ENCODE assay signal across 8 cellular contexts in genomic region chr3:128496602-128497304, GRCh38. TPM values are rescaled to one million over a fixed set of nuclear protein-coding genes. Genes with fewer than 3 reads are reported as not detected.
DNase-seq lines count a peak whose midpoint lies in the region; ATAC-seq lines count a peak whose summit lies in the region.

No MANE protein-coding gene starts in this region.

- no peak for ATAC-seq in activated CD8-positive, alpha-beta memory T cell treated with anti-CD3 and anti-CD28 coated beads, Interleukin-2, amount 10 ng/mL, durations not matched to agents 7 days and 5 days
- ATAC-seq in stimulated activated memory B cell treated with anti-CD40 and anti-IgM and Interleukin-4, amounts not matched to agents 10 μg/mL and 1 μg/mL and 100 μg/mL, for 72 hours: no peak

- peak overlapping the region; percentile 46 for H3K4me3 Mint-ChIP-seq in activated CD8-positive, alpha-beta memory T cell treated with anti-CD3 and anti-CD28 coated beads, Interleukin-2, amount 10 ng/mL, durations not matched to agents 7 days and 5 days
- peak overlapping the region; percentile 73 for H3K4me3 Mint-ChIP-seq in stimulated activated memory B cell treated with anti-CD40 and anti-IgM and Interleukin-4, amounts not matched to agents 10 μg/mL and 1 μg/mL and 100 μg/mL, for 72 hours

- H3K36me3 ChIP-seq in iPS-15b (ENCODE audit: control insufficient read depth, insufficient read depth, low read length): no peaks in the 10 kb centered on the region

- H3K36me3 Mint-ChIP-seq in activated CD8-positive, alpha-beta memory T cell treated with anti-CD3 and anti-CD28 coated beads, Interleukin-2, amount 10 ng/mL, durations not matched to agents 7 days and 5 days: no peaks in the 10 kb centered on the region
- no peaks in the 10 kb centered on the region for H3K36me3 Mint-ChIP-seq in stimulated activated memory B cell treated with anti-CD40 and anti-IgM and Interleukin-4, amounts not matched to agents 10 μg/mL and 1 μg/mL and 100 μg/mL, for 72 hours

- H3K9me3 Mint-ChIP-seq in activated CD8-positive, alpha-beta memory T cell treated with anti-CD3 and anti-CD28 coated beads, Interleukin-2, amount 10 ng/mL, durations not matched to agents 7 days and 5 days (ENCODE audit: low read depth): no peaks in the 10 kb centered on the region
- H3K9me3 Mint-ChIP-seq in stimulated activated memory B cell treated with anti-CD40 and anti-IgM and Interleukin-4, amounts not matched to agents 10 μg/mL and 1 μg/mL and 100 μg/mL, for 72 hours: no peaks in the 10 kb centered on the region

- peaks cover 69% of the 10 kb centered on the region for H3K27me3 ChIP-seq in iPS-15b (ENCODE audit: control insufficient read depth, insufficient read depth, low read length)

- H3K4me3 ChIP-seq in iPS-15b (ENCODE audit: low read depth, low read length): peak overlapping the region; percentile 67

- peaks cover 9% of the 10 kb centered on the region for H3K4me1 Mint-ChIP-seq in activated CD8-positive, alpha-beta memory T cell treated with anti-CD3 and anti-CD28 coated beads, Interleukin-2, amount 10 ng/mL, durations not matched to agents 7 days and 5 days
- H3K4me1 Mint-ChIP-seq in stimulated activated memory B cell treated with anti-CD40 and anti-IgM and Interleukin-4, amounts not matched to agents 10 μg/mL and 1 μg/mL and 100 μg/mL, for 72 hours: peaks cover 24% of the 10 kb centered on the region

- no peak overlapping the region for H3K9ac ChIP-seq in iPS-15b (ENCODE audit: low read depth, low read length)

- DNase-seq in NCI-H1417 (lab: John Stamatoyannopoulos, UW) (peak in 2 of 3 experiments; percentile 78 to 82), NCI-H1417 treated with DMSO at 0.1 percent for 48 hours (lab: John Stamatoyannopoulos, UW) (no peak), glomerular visceral epithelial cell (ENCODE audit: extremely low spot score) (no peak), cerebellum (ENCODE audit: low spot score) (no peak), NCI-H2196 treated with DMSO at 0.1 percent for 48 hours (lab: John Stamatoyannopoulos, UW; ENCODE audit: unreplicated experiment) (no peak)
- DNase-seq in activated CD8-positive, alpha-beta memory T cell treated with anti-CD3 and anti-CD28 coated beads, Interleukin-2, amount 10 ng/mL, durations not matched to agents 7 days and 5 days: no peak

- no peaks in the 10 kb centered on the region for H3K9me3 ChIP-seq in iPS-15b (ENCODE audit: control insufficient read depth, insufficient read depth, low read length)

- peaks cover 74% of the 10 kb centered on the region for H3K27me3 Mint-ChIP-seq in activated CD8-positive, alpha-beta memory T cell treated with anti-CD3 and anti-CD28 coated beads, Interleukin-2, amount 10 ng/mL, durations not matched to agents 7 days and 5 days
- peaks cover 96% of the 10 kb centered on the region for H3K27me3 Mint-ChIP-seq in stimulated activated memory B cell treated with anti-CD40 and anti-IgM and Interleukin-4, amounts not matched to agents 10 μg/mL and 1 μg/mL and 100 μg/mL, for 72 hours

- no peak overlapping the region for H3K27ac Mint-ChIP-seq in activated CD8-positive, alpha-beta memory T cell treated with anti-CD3 and anti-CD28 coated beads, Interleukin-2, amount 10 ng/mL, durations not matched to agents 7 days and 5 days
- H3K27ac Mint-ChIP-seq in stimulated activated memory B cell treated with anti-CD40 and anti-IgM and Interleukin-4, amounts not matched to agents 10 μg/mL and 1 μg/mL and 100 μg/mL, for 72 hours: no peak overlapping the region

- H3K4me1 ChIP-seq in iPS-15b (ENCODE audit: control insufficient read depth, insufficient read depth, low read length): peaks cover 4% of the 10 kb centered on the region

- CTCF ChIA-PET in activated CD8-positive, alpha-beta memory T cell treated with anti-CD3 and anti-CD28 coated beads, Interleukin-2, amount 10 ng/mL, durations not matched to agents 7 days and 5 days (lab: Charles Lee): interaction anchor here (0.6 to 1.4 kb wide), 8 partner anchors 8 to 401 kb away, joined by 3 to 6 read pairs (median 4); no protein-coding TSS in a partner anchor

RNA-seq across cellular contexts. Expression of gene GATA2, which starts 3.8 kb away (rescaled TPM):
- total RNA-seq in activated CD8-positive, alpha-beta memory T cell treated with anti-CD3 and anti-CD28 coated beads, Interleukin-2, amount 10 ng/mL, durations not matched to agents 7 days and 5 days: under 1 TPM in 1 of 2 experiments, not detected in 1; 0.28 TPM
- total RNA-seq in cerebellum: 2.0 TPM

RNA-seq across cellular contexts. Expression of gene DNAJB8, which starts 30.1 kb away (rescaled TPM):
- total RNA-seq in activated CD8-positive, alpha-beta memory T cell treated with anti-CD3 and anti-CD28 coated beads, Interleukin-2, amount 10 ng/mL, durations not matched to agents 7 days and 5 days: not detected
- total RNA-seq in cerebellum: not detected

Comparison
In these comparisons a context has a peak if more than half of its experiments do, and no peak if none do; other contexts are left out.
1. DNase-seq: peak in NCI-H1417 (2 of 3); none in NCI-H1417 treated with DMSO at 0.1 percent for 48 hours (single experiment), activated CD8-positive, alpha-beta memory T cell treated with anti-CD3 and anti-CD28 coated beads, Interleukin-2, amount 10 ng/mL, durations not matched to agents 7 days and 5 days (single experiment), glomerular visceral epithelial cell (single experiment), cerebellum (single experiment) and NCI-H2196 treated with DMSO at 0.1 percent for 48 hours (single experiment).